32 cellular contexts compared by ENCODE assay signal in genomic region chr17:18987862-18988545, GRCh38. TPM values are rescaled to one million over a fixed set of nuclear protein-coding genes. Genes with fewer than 3 reads are reported as not detected.
DNase-seq lines count a peak whose midpoint lies in the region; ATAC-seq, FAIRE-seq and TF ChIP-seq lines count a peak whose summit lies in the region.
"Had no signal": no experiment of that assay in that cellular context is flagged by ENCODE, and none has a peak within 500 bp of the region (broad histone marks: within the 10 kb centered on the region; RNA-seq: fewer than 3 reads in every experiment).

No MANE protein-coding gene starts in this region.

- DNase-seq in NCI-H2029 (lab: John Stamatoyannopoulos, UW), result peak; percentile 46
- DNase-seq in NCI-H2029 treated with DMSO at 0.1 percent for 48 hours (lab: John Stamatoyannopoulos, UW), result no peak
- DNase-seq in NCI-H226, result peak; percentile 13
- DNase-seq in left lung, result peak; percentile 52 to 74
- peak; percentile 79 for DNase-seq in small intestine
- no peak for DNase-seq in NCI-H82 treated with DMSO at 0.1 percent for 48 hours (lab: John Stamatoyannopoulos, UW; ENCODE audit: unreplicated experiment)
- no peak for DNase-seq in DMS79 (lab: John Stamatoyannopoulos, UW)
- DNase-seq in dedifferentiated amniotic fluid mesenchymal stem cell (ENCODE audit: extremely low spot score), result no peak
- DNase-seq: activated CD4-positive, alpha-beta T cell treated with anti-CD3 and anti-CD28 coated beads, Interleukin-2, amount 50 U/mL, for 48 hours; activated CD8-positive, alpha-beta memory T cell treated with anti-CD3 and anti-CD28 coated beads, Interleukin-2, amount 50 U/mL, for 48 hours; activated naive CD4-positive, alpha-beta T cell treated with anti-CD3 and anti-CD28 coated beads, Interleukin-2, amount 10 ng/mL, durations not matched to agents 7 days and 5 days; amniotic stem cell; CD4-positive, CD25-positive, alpha-beta regulatory T cell; effector memory CD8-positive, alpha-beta T cell; erythroblast; foreskin fibroblast; GM23248; HFFc6; naive thymus-derived CD4-positive, alpha-beta T cell; NCI-H1048; NCI-H524 treated with DMSO at 0.1 percent for 48 hours; occipital lobe; spleen; stimulated activated CD4-positive, alpha-beta T cell treated with anti-CD3 and anti-CD28 coated beads, Interleukin-4, amount 100 ng/mL, for 1 hour; T-cell had no signal

- 50 to 75% (median 68%) methylated on average over 14 of the region's 14 CpGs for WGBS in small intestine, 3 donors

- H3K36me3 ChIP-seq in left lung (peaks cover 0 to 21% of the 10 kb centered on the region in 2 donors), small intestine (ENCODE audit: control insufficient read depth in 2 of 2, insufficient read depth in 2 of 2, low read length in 2 of 2) (peaks cover 0 to 12% of the 10 kb centered on the region in 2 donors)
- H3K36me3 ChIP-seq: breast epithelium had no signal

- H3K27ac ChIP-seq in left lung (no peak overlapping the region), small intestine (ENCODE audit: low read depth in 1 of 2, low read length in 1 of 2) (peak overlapping the region; percentile 15 to 89)
- H3K27ac ChIP-seq: 22Rv1, breast epithelium, GM23248, SJSA1, spleen had no signal

- no peak for FAIRE-seq in small intestine (lab: Jason Lieb, UNC)
- FAIRE-seq: GM12892, RCC 7860, urothelium cell line had no signal

- intact Hi-C loops in left lung (cut with DNase I), result no loop called here

- TF ChIP-seq CTCF in left lung (IDR thresholded peaks at IDR 0.05), result no peak

- H3K27me3 ChIP-seq in left lung (no peaks in the 10 kb centered on the region), small intestine (ENCODE audit: control insufficient read depth in 2 of 2, insufficient read depth in 2 of 2, low read length in 2 of 2) (no peaks in the 10 kb centered on the region)
- H3K27me3 ChIP-seq: breast epithelium, SJSA1, spleen had no signal

- peak; percentile 78 for ATAC-seq in left lung
- ATAC-seq: effector memory CD8-positive, alpha-beta T cell; naive thymus-derived CD4-positive, alpha-beta T cell; stimulated activated effector memory CD8-positive, alpha-beta T cell treated with anti-CD3 and anti-CD28 coated beads, Interleukin-12 subunit alpha, Interleukin-12 subunit beta, amount 100 ng/mL, for 72 hours; T-cell had no signal

- peaks cover 0 to 10% of the 10 kb centered on the region in 2 donors for H3K4me1 ChIP-seq in left lung
- H3K4me1 ChIP-seq in small intestine (ENCODE audit: control insufficient read depth in 2 of 2, insufficient read depth in 1 of 2, low read depth in 1 of 2, low read length in 1 of 2), result peaks cover 0 to 4% of the 10 kb centered on the region in 2 donors
- H3K4me1 ChIP-seq: breast epithelium, SJSA1 had no signal

- H3K4me3 ChIP-seq in left lung, result no peak overlapping the region
- H3K4me3 ChIP-seq in small intestine (ENCODE audit: low read depth in 1 of 2, low read length in 2 of 2), result no peak overlapping the region
- H3K4me3 ChIP-seq: breast epithelium, GM23248, SJSA1, spleen had no signal

- H3K9me3 ChIP-seq in left lung, result no peaks in the 10 kb centered on the region
- H3K9me3 ChIP-seq in small intestine (ENCODE audit: control insufficient read depth, low read depth), result no peaks in the 10 kb centered on the region
- H3K9me3 ChIP-seq: breast epithelium, SJSA1, spleen had no signal

RNA-seq across cellular contexts. Expression of gene FAM83G, which starts 16.6 kb away (rescaled TPM):
- total RNA-seq in left lung, result 10 to 100 TPM in 1 of 2 donors, 1 to 10 TPM in 1; 8.8 to 12.1 TPM
- polyA plus RNA-seq in small intestine, result 10 to 100 TPM; 17.1 to 37.3 (median 23.0) TPM

RNA-seq across cellular contexts. Expression of gene SLC5A10, which starts 36.0 kb away (rescaled TPM):
- total RNA-seq in left lung, result not detected
- polyA plus RNA-seq in small intestine, result under 1 TPM in 2 of 3 donors, not detected in 1; 0.09 to 0.27 TPM
- total RNA-seq: CD4-positive, CD25-positive, alpha-beta regulatory T cell; GM23248; HFFc6; occipital lobe had no signal

RNA-seq across cellular contexts. Expression of gene GRAP, which starts 58.8 kb away (rescaled TPM):
- 10 to 100 TPM in 1 of 2 donors, 1 to 10 TPM in 1; 5.4 to 10.6 TPM for total RNA-seq in left lung
- 1 to 10 TPM in 2 of 3 donors, not detected in 1; 5.9 to 8.1 TPM for polyA plus RNA-seq in small intestine
- total RNA-seq: GM23248 had no signal
- polyA plus RNA-seq: GM23248 had no signal

Comparison
In these comparisons a context has a peak if more than half of its experiments do, and no peak if none do; other contexts are left out.
1. DNase-seq: peak in NCI-H2029 (single experiment), NCI-H226 (single experiment), left lung (2 of 2) and small intestine (single experiment); none in NCI-H2029 treated with DMSO at 0.1 percent for 48 hours (single experiment), NCI-H82 treated with DMSO at 0.1 percent for 48 hours (single experiment), DMS79 (single experiment) and dedifferentiated amniotic fluid mesenchymal stem cell (single experiment).
2. H3K27ac ChIP-seq: peak in small intestine (2 of 2); none in left lung (0 of 2).